8 cellular contexts compared by ENCODE assay signal in the genomic region with DNA sequence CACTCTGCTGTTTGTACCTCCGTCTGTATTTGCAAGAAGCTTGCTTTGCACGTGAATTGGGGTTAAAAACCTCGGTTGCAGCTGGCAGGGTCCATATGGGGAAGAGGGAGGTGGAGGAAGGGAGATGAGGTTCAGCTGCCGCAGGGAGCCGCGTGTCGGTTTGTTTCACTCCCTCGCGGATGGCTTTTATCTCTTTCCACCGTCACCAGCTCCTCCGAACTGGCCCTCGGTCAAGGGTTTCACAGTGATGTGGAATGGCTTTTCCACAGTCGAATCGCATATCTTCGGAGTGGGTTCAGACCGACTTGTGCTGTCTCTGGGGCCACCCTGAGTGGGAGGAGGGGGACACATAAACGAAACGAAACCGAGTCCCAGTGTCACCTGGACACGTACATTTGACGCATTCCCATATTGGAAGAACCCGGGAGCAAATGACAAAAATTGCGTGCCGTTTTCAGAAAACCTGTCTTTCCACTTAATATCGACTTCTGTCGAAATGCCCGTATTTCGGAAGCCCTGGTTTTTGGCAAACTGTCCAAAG. TPM values are rescaled to one million over a fixed set of nuclear protein-coding genes. Genes with fewer than 3 reads are reported as not detected.
DNase-seq lines count a peak whose midpoint lies in the region; ATAC-seq and TF ChIP-seq lines count a peak whose summit lies in the region.

No MANE protein-coding gene starts in this region.

- no peaks in the 10 kb centered on the region for H3K27me3 ChIP-seq in muscle layer of duodenum (ENCODE audit: low read depth, low read length)
- H3K27me3 ChIP-seq in transverse colon, result no peaks in the 10 kb centered on the region

- no peak for TF ChIP-seq EP300 in transverse colon (IDR thresholded peaks at IDR 0.05; ENCODE audit: low read depth)

- no peaks in the 10 kb centered on the region for H3K9me3 ChIP-seq in muscle layer of duodenum (ENCODE audit: control insufficient read depth in 1 of 2, low read length in 2 of 2)
- no peaks in the 10 kb centered on the region for H3K9me3 ChIP-seq in transverse colon

- H3K4me3 ChIP-seq in muscle layer of duodenum (ENCODE audit: low read depth in 1 of 2, low read length in 2 of 2) (peak overlapping the region; percentile 70 to 84), transverse colon (peak overlapping the region; percentile 32 to 83 (median 67))

- H3K27ac ChIP-seq in muscle layer of duodenum (ENCODE audit: low read length) (peak overlapping the region; percentile 74), transverse colon (peak overlapping the region; percentile 87 to 98 (median 96))

- whole genome bisulfite sequencing in transverse colon (ENCODE audit: low coverage in 1 of 2), 2 donors, result 0 to 51% methylated on average over 4 to 28 of the region's 28 CpGs

- no peak for TF ChIP-seq CTCF in transverse colon (IDR thresholded peaks at IDR 0.05)

- no peak for TF ChIP-seq POLR2A in erythroblast (IDR thresholded peaks at IDR 0.05; ENCODE audit: low read length)
- TF ChIP-seq POLR2A in transverse colon (IDR thresholded peaks at IDR 0.05), result no peak

- H3K4me1 ChIP-seq in muscle layer of duodenum (ENCODE audit: control insufficient read depth in 1 of 2, insufficient read depth in 2 of 2, low read length in 2 of 2), result peaks cover 0 to 4% of the 10 kb centered on the region in 2 donors
- peaks cover 0 to 10% (median 0%) of the 10 kb centered on the region in 4 donors for H3K4me1 ChIP-seq in transverse colon

- H3K36me3 ChIP-seq in muscle layer of duodenum (ENCODE audit: control insufficient read depth in 1 of 2, insufficient read depth in 2 of 2, low read length in 2 of 2) (peaks cover 6 to 12% of the 10 kb centered on the region in 2 donors), transverse colon (no peaks in the 10 kb centered on the region)

- intact Hi-C loops in transverse colon (cut with DNase I; ENCODE audit: low total_unique reads), result loop anchor here (10.0 kb wide), 2 partner anchors 213 to 503 kb away; partner anchors contain the start of gene LAMP2

- in situ Hi-C loops in transverse colon (cut with MboI; ENCODE audit: low pct_ligation_motif_present in 1 of 4, low pct_unique_long_range_greater_than_20kb in 1 of 4, low sequenced_read_pairs in 3 of 4), result loop anchor here in 1 of 4 donors (25.0 kb wide), 1 partner anchor 211 kb away; the partner anchor contains the start of gene LAMP2

- ATAC-seq in GM19035 (IDR thresholded peaks at IDR 0.05; ENCODE audit: unreplicated experiment), result no peak

- DNase-seq in DMS79 treated with DMSO at 0.1 percent for 48 hours (lab: John Stamatoyannopoulos, UW) (peak; percentile 3), DMS79 (lab: John Stamatoyannopoulos, UW) (no peak), NAMALWA (ENCODE audit: low spot score) (peak; percentile 58), erythroblast (lab: John Stamatoyannopoulos, UW) (peak; percentile 73 to 76), transverse colon (peak; percentile 33)
- peak; percentile 0 for DNase-seq in activated CD4-positive, alpha-beta T cell treated with anti-CD3 and anti-CD28 coated beads, Interleukin-2, amount 50 U/mL, for 4 hours

RNA-seq across cellular contexts. Expression of gene ZBTB33, which starts 0.9 kb away (rescaled TPM):
- 10 to 100 TPM in 2 of 4 donors, 1 to 10 TPM in 2; 5.6 to 16.1 (median 10.0) TPM for total RNA-seq in transverse colon

RNA-seq across cellular contexts. Expression of gene TMEM255A, which starts 59.7 kb away (rescaled TPM):
- total RNA-seq in transverse colon, result 1 to 10 TPM in 3 of 4 donors, not detected in 1; 1.2 to 1.7 (median 1.4) TPM
